In genomic region chr5:54823006-54823405, GRCh38 we compare ENCODE assay signal across 1 cellular context.
TF ChIP-seq lines count a peak whose summit lies in the region.

No MANE protein-coding gene starts in this region.

TF ChIP-seq in HepG2, 621 proteins besides CTCF, POLR2A, EP300 and RAD21 (continued from another document):
- no peak for TF ChIP-seq ZHX2 (IDR thresholded peaks at IDR 0.05; ENCODE audit: low read depth)
- no peak for TF ChIP-seq ZHX2 (CRISPR knock-in tag; IDR thresholded peaks at IDR 0.05; ENCODE audit: borderline replicate concordance)
